In the genomic region with DNA sequence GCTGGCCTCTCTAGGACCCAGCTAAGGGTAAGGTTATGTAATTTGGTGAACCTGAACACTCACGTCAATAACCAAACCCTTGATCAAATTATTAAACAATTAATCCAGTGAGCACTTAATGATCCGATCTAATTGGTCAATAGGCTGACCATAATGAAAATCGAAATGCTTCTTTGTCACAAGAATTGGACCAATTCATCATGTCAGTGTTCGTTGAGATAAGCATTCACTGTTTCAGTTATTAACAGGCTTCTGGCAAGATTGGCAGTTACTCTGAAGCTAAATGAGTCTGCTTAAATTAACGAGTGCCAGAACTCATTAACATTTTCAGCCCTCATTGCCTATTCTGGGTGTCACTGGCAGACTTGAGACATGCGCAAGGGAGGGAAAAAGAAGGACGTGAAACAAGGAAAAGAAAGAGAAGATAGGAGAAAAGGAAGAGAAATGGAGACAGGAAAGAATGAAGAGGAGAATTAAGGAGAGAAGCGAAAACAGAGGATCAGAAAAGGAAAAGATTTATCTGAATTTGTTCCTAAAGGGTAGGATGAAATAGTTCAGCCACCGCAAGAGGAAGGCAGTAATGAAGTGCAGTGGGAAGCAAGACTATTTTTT, we compare ENCODE assay signal across 1 cellular context.
A peak's percentile ranks its signal among the peaks of the same experiment; 100 is the strongest.
TF ChIP-seq lines count a peak whose summit lies in the region.

No MANE protein-coding gene starts in this region.

TF ChIP-seq in K562, 482 proteins besides CTCF, POLR2A, EP300 and RAD21 (continues in another document):
- TF ChIP-seq HDAC1 (IDR thresholded peaks at IDR 0.05) (no peak), TCF7 (IDR thresholded peaks at IDR 0.05; ENCODE audit: borderline replicate concordance) (no peak), HNRNPLL (IDR thresholded peaks at IDR 0.05; ENCODE audit: low read depth, low read length, poor library complexity, severe bottlenecking) (no peak), WHSC1 (IDR thresholded peaks at IDR 0.05; ENCODE audit: low read length) (no peak), TEAD4 (IDR thresholded peaks at IDR 0.05; ENCODE audit: low read length) (peak; percentile 68), TEAD4 (CRISPR knock-in tag; IDR thresholded peaks at IDR 0.05; ENCODE audit: borderline replicate concordance) (no peak), SMC3 (conservative IDR thresholded peaks at IDR 0.05; ENCODE audit: insufficient read depth, low read depth, low read length) (no peak), CBFA2T3 (IDR thresholded peaks at IDR 0.05) (peak; percentile 68), ZBED1 (IDR thresholded peaks at IDR 0.05) (no peak), TCFL5 (CRISPR knock-in tag; conservative IDR thresholded peaks at IDR 0.05) (no peak), HMBOX1 (IDR thresholded peaks at IDR 0.05) (peak; percentile 44; the same call in 1 of the 2 replicates), PML (IDR thresholded peaks at IDR 0.05; ENCODE audit: low read length) (no peak), CGGBP1 (CRISPR knock-in tag; IDR thresholded peaks at IDR 0.05) (no peak), MEIS2 (IDR thresholded peaks at IDR 0.05; ENCODE audit: partially characterized antibody) (peak; percentile 94), CUX1 (CRISPR knock-in tag; IDR thresholded peaks at IDR 0.05) (peak; percentile 60; the same call in 1 of the 2 replicates), ARID1B (IDR thresholded peaks at IDR 0.05) (peak; percentile 55), NFE2 (IDR thresholded peaks at IDR 0.05; ENCODE audit: low read depth) (peak; percentile 55; the same call in 1 of the 2 replicates), ZKSCAN8 (CRISPR knock-in tag; IDR thresholded peaks at IDR 0.05) (no peak), TAF1 (IDR thresholded peaks at IDR 0.05; ENCODE audit: control insufficient read depth, extremely low read depth, insufficient read depth, low read length, severe bottlenecking) (no peak), TAL1 (IDR thresholded peaks at IDR 0.05) (peak; percentile 53), MTA3 (IDR thresholded peaks at IDR 0.05; ENCODE audit: borderline replicate concordance) (no peak), NELFE (IDR thresholded peaks at IDR 0.05; ENCODE audit: insufficient read depth, insufficient read length) (no peak), TRIM24 (IDR thresholded peaks at IDR 0.05) (peak; percentile 15 to 50; a peak in 1 of 4 replicates), CBFA2T2 (conservative IDR thresholded peaks at IDR 0.05) (peak; percentile 56), ZNF75A (CRISPR knock-in tag; IDR thresholded peaks at IDR 0.05) (no peak), ILF3 (IDR thresholded peaks at IDR 0.05; ENCODE audit: borderline replicate concordance) (no peak), ZEB2 (IDR thresholded peaks at IDR 0.05) (no peak), CREBBP (IDR thresholded peaks at IDR 0.05; ENCODE audit: low read depth, low read length) (no peak), ZZZ3 (IDR thresholded peaks at IDR 0.05) (no peak), BCOR (IDR thresholded peaks at IDR 0.05) (no peak)
- TF ChIP-seq, protein P1, sequence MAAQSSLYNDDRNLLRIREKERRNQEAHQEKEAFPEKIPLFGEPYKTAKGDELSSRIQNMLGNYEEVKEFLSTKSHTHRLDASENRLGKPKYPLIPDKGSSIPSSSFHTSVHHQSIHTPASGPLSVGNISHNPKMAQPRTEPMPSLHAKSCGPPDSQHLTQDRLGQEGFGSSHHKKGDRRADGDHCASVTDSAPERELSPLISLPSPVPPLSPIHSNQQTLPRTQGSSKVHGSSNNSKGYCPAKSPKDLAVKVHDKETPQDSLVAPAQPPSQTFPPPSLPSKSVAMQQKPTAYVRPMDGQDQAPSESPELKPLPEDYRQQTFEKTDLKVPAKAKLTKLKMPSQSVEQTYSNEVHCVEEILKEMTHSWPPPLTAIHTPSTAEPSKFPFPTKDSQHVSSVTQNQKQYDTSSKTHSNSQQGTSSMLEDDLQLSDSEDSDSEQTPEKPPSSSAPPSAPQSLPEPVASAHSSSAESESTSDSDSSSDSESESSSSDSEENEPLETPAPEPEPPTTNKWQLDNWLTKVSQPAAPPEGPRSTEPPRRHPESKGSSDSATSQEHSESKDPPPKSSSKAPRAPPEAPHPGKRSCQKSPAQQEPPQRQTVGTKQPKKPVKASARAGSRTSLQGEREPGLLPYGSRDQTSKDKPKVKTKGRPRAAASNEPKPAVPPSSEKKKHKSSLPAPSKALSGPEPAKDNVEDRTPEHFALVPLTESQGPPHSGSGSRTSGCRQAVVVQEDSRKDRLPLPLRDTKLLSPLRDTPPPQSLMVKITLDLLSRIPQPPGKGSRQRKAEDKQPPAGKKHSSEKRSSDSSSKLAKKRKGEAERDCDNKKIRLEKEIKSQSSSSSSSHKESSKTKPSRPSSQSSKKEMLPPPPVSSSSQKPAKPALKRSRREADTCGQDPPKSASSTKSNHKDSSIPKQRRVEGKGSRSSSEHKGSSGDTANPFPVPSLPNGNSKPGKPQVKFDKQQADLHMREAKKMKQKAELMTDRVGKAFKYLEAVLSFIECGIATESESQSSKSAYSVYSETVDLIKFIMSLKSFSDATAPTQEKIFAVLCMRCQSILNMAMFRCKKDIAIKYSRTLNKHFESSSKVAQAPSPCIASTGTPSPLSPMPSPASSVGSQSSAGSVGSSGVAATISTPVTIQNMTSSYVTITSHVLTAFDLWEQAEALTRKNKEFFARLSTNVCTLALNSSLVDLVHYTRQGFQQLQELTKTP (IDR thresholded peaks at IDR 0.05; ENCODE audit: low read depth in 1 of 2, partially characterized antibody in 2 of 2) = no peak
- TF ChIP-seq, protein P2, sequence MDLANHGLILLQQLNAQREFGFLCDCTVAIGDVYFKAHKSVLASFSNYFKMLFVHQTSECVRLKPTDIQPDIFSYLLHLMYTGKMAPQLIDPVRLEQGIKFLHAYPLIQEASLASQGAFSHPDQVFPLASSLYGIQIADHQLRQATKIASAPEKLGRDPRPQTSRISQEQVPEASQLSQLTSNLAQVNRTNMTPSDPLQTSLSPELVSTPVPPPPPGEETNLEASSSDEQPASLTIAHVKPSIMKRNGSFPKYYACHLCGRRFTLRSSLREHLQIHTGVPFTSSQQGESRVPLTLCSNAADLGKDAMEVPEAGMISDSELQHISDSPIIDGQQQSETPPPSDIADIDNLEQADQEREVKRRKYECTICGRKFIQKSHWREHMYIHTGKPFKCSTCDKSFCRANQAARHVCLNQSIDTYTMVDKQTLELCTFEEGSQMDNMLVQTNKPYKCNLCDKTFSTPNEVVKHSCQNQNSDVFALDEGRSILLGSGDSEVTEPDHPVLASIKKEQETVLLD (IDR thresholded peaks at IDR 0.05) = no peak
- TF ChIP-seq, protein P3, sequence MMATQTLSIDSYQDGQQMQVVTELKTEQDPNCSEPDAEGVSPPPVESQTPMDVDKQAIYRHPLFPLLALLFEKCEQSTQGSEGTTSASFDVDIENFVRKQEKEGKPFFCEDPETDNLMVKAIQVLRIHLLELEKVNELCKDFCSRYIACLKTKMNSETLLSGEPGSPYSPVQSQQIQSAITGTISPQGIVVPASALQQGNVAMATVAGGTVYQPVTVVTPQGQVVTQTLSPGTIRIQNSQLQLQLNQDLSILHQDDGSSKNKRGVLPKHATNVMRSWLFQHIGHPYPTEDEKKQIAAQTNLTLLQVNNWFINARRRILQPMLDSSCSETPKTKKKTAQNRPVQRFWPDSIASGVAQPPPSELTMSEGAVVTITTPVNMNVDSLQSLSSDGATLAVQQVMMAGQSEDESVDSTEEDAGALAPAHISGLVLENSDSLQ (IDR thresholded peaks at IDR 0.05) = peak; percentile 81
- TF ChIP-seq, protein P4, sequence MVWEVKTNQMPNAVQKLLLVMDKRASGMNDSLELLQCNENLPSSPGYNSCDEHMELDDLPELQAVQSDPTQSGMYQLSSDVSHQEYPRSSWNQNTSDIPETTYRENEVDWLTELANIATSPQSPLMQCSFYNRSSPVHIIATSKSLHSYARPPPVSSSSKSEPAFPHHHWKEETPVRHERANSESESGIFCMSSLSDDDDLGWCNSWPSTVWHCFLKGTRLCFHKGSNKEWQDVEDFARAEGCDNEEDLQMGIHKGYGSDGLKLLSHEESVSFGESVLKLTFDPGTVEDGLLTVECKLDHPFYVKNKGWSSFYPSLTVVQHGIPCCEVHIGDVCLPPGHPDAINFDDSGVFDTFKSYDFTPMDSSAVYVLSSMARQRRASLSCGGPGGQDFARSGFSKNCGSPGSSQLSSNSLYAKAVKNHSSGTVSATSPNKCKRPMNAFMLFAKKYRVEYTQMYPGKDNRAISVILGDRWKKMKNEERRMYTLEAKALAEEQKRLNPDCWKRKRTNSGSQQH (CRISPR knock-in tag; IDR thresholded peaks at IDR 0.05) = no peak
- TF ChIP-seq, protein P5, sequence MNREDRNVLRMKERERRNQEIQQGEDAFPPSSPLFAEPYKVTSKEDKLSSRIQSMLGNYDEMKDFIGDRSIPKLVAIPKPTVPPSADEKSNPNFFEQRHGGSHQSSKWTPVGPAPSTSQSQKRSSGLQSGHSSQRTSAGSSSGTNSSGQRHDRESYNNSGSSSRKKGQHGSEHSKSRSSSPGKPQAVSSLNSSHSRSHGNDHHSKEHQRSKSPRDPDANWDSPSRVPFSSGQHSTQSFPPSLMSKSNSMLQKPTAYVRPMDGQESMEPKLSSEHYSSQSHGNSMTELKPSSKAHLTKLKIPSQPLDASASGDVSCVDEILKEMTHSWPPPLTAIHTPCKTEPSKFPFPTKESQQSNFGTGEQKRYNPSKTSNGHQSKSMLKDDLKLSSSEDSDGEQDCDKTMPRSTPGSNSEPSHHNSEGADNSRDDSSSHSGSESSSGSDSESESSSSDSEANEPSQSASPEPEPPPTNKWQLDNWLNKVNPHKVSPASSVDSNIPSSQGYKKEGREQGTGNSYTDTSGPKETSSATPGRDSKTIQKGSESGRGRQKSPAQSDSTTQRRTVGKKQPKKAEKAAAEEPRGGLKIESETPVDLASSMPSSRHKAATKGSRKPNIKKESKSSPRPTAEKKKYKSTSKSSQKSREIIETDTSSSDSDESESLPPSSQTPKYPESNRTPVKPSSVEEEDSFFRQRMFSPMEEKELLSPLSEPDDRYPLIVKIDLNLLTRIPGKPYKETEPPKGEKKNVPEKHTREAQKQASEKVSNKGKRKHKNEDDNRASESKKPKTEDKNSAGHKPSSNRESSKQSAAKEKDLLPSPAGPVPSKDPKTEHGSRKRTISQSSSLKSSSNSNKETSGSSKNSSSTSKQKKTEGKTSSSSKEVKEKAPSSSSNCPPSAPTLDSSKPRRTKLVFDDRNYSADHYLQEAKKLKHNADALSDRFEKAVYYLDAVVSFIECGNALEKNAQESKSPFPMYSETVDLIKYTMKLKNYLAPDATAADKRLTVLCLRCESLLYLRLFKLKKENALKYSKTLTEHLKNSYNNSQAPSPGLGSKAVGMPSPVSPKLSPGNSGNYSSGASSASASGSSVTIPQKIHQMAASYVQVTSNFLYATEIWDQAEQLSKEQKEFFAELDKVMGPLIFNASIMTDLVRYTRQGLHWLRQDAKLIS (CRISPR knock-in tag; IDR thresholded peaks at IDR 0.05) = no peak
- TF ChIP-seq, protein P6, sequence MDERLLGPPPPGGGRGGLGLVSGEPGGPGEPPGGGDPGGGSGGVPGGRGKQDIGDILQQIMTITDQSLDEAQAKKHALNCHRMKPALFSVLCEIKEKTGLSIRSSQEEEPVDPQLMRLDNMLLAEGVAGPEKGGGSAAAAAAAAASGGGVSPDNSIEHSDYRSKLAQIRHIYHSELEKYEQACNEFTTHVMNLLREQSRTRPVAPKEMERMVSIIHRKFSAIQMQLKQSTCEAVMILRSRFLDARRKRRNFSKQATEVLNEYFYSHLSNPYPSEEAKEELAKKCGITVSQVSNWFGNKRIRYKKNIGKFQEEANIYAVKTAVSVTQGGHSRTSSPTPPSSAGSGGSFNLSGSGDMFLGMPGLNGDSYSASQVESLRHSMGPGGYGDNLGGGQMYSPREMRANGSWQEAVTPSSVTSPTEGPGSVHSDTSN (CRISPR knock-in tag; IDR thresholded peaks at IDR 0.05; ENCODE audit: low read depth) = no peak
- TF ChIP-seq, protein P6 (tag; conservative IDR thresholded peaks at IDR 0.05; ENCODE audit: low read depth) = peak; percentile 83
